In genomic region chr17:49882434-49882833, GRCh38 we compare ENCODE assay signal across 33 cellular contexts. TPM values are rescaled to one million over a fixed set of nuclear protein-coding genes. Genes with fewer than 3 reads are reported as not detected.
"Had no signal": no experiment of that assay in that cellular context is flagged by ENCODE, and none has a peak within 500 bp of the region (broad histone marks: within the 10 kb centered on the region; RNA-seq: fewer than 3 reads in every experiment).

No MANE protein-coding gene starts in this region.

- FAIRE-seq: keratinocyte, urothelium cell line had no signal

- H3K4me3 Mint-ChIP-seq: dendritic cell treated with granulocyte-macrophage colony-stimulating factor and Interleukin-4, amounts not matched to agents 40 ng/mL and 50 ng/mL, for 4 days; endodermal cell; naive thymus-derived CD8-positive, alpha-beta T cell; nephron progenitor cell; stimulated activated effector memory CD8-positive, alpha-beta T cell treated with anti-CD3 and anti-CD28 coated beads, Interleukin-12 subunit alpha, Interleukin-12 subunit beta, amount 100 ng/mL, for 72 hours had no signal

- H3K36me3 Mint-ChIP-seq: stimulated activated effector memory CD8-positive, alpha-beta T cell treated with anti-CD3 and anti-CD28 coated beads, Interleukin-12 subunit alpha, Interleukin-12 subunit beta, amount 100 ng/mL, for 72 hours had no signal

- H3K4me1 ChIP-seq: gastrocnemius medialis had no signal

- H3K27me3 ChIP-seq: ovary, thyroid gland had no signal

- H3K4me3 ChIP-seq: gastrocnemius medialis, lower lobe of right lung, ovary, psoas muscle, sigmoid colon, stomach, thyroid gland, upper lobe of left lung had no signal

- H3K9me3 ChIP-seq: gastrocnemius medialis, lower lobe of right lung, ovary, psoas muscle, sigmoid colon, stomach, thyroid gland, upper lobe of left lung had no signal

- H3K36me3 ChIP-seq: gastrocnemius medialis, lower lobe of right lung, ovary, sigmoid colon, stomach, thyroid gland, upper lobe of left lung had no signal

- H3K27ac ChIP-seq: epithelial cell of prostate, gastrocnemius medialis, lower lobe of right lung, ovary, psoas muscle, sigmoid colon, stomach, thyroid gland, upper lobe of left lung had no signal

- H3K9me3 Mint-ChIP-seq: dendritic cell treated with granulocyte-macrophage colony-stimulating factor and Interleukin-4, amounts not matched to agents 40 ng/mL and 50 ng/mL, for 4 days; endodermal cell; naive thymus-derived CD8-positive, alpha-beta T cell; nephron progenitor cell; stimulated activated effector memory CD8-positive, alpha-beta T cell treated with anti-CD3 and anti-CD28 coated beads, Interleukin-12 subunit alpha, Interleukin-12 subunit beta, amount 100 ng/mL, for 72 hours had no signal

- H3K27ac Mint-ChIP-seq: dendritic cell treated with granulocyte-macrophage colony-stimulating factor and Interleukin-4, amounts not matched to agents 40 ng/mL and 50 ng/mL, for 4 days; endodermal cell; naive thymus-derived CD8-positive, alpha-beta T cell; nephron progenitor cell; stimulated activated effector memory CD8-positive, alpha-beta T cell treated with anti-CD3 and anti-CD28 coated beads, Interleukin-12 subunit alpha, Interleukin-12 subunit beta, amount 100 ng/mL, for 72 hours had no signal

- DNase-seq: effector CD8-positive, alpha-beta T cell; endodermal cell; foreskin fibroblast; gastrocnemius medialis; head of caudate nucleus; left ventricle myocardium superior; lower lobe of right lung; naive thymus-derived CD8-positive, alpha-beta T cell; nephron progenitor cell; occipital lobe; ovary; posterior cingulate gyrus; psoas muscle; right cardiac atrium; sigmoid colon; stimulated activated CD4-positive, alpha-beta T cell treated with anti-CD3 and anti-CD28 coated beads, Interleukin-2, amount 100 ng/mL, for 24 hours; stimulated activated CD4-positive, alpha-beta T cell treated with anti-CD3 and anti-CD28 coated beads, Interleukin-4, amount 100 ng/mL, for 24 hours; stimulated activated naive CD4-positive, alpha-beta T cell treated with Interleukin-2 at 50 U/mL for 16 hours; stomach; thyroid gland; upper lobe of left lung had no signal

- ATAC-seq: esophagus mucosa; gastrocnemius medialis; left ventricle myocardium superior; lower lobe of right lung; naive thymus-derived CD8-positive, alpha-beta T cell; psoas muscle; right cardiac atrium; stimulated activated effector memory CD8-positive, alpha-beta T cell treated with anti-CD3 and anti-CD28 coated beads, Interleukin-12 subunit alpha, Interleukin-12 subunit beta, amount 100 ng/mL, for 72 hours had no signal

RNA-seq across cellular contexts. Expression of gene TAC4, which starts 34.6 kb away (rescaled TPM):
- total RNA-seq: esophagus mucosa; gastrocnemius medialis; glomerular endothelial cell; left ventricle myocardium superior; lower lobe of right lung; mesenteric fat pad; myocyte; naive thymus-derived CD8-positive, alpha-beta T cell; occipital lobe; ovary; psoas muscle; renal cortical epithelial cell; sigmoid colon; stomach; subcutaneous adipose tissue; temporal lobe; thyroid gland; upper lobe of left lung had no signal
- polyA plus RNA-seq: keratinocyte; naive thymus-derived CD8-positive, alpha-beta T cell; ovary; psoas muscle; stomach had no signal
